14 cellular contexts compared by ENCODE assay signal in the genomic region with DNA sequence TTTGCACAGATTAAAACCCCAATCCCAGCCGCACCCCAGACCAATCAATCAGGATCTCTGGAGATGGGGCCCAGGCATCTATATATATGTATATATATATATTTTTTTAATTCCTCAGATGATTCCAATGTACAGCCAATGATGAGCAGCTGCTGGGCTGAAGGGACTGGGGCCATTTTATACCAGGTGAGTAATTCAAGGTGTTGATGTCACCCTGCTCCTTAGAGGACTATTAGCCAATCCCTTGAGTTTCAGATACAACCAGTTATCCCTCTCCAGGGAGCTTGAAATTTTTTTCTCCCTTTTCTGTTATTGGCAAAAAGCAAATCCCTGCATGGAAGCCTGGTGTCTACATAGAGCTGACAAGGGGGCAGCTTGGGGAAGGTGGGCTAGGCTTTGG. TPM values are rescaled to one million over a fixed set of nuclear protein-coding genes. Genes with fewer than 3 reads are reported as not detected.
DNase-seq lines count a peak whose midpoint lies in the region; ATAC-seq and TF ChIP-seq lines count a peak whose summit lies in the region.
"Had no signal": no experiment of that assay in that cellular context is flagged by ENCODE, and none has a peak within 500 bp of the region (broad histone marks: within the 10 kb centered on the region; RNA-seq: fewer than 3 reads in every experiment).

No MANE protein-coding gene starts in this region.

- H3K27me3 Mint-ChIP-seq in stimulated activated naive CD8-positive, alpha-beta T cell treated with anti-CD3 and anti-CD28 coated beads, Interleukin-15, amount 100 ng/mL, for 72 hours: peaks cover 7% of the 10 kb centered on the region
- peaks cover 0 to 2% of the 10 kb centered on the region in 2 donors for H3K27me3 Mint-ChIP-seq in T-cell
- H3K27me3 Mint-ChIP-seq: activated naive CD4-positive, alpha-beta T cell treated with anti-CD3 and anti-CD28 coated beads, Interleukin-2, amount 50 U/mL, for 24 hours; stimulated activated naive CD8-positive, alpha-beta T cell treated with anti-CD3 and anti-CD28 coated beads, Interleukin-15, Interleukin-2, amounts not matched to agents 100 ng/mL and 50 ng/mL, for 24 hours had no signal

- intact Hi-C loops in colonic mucosa (cut with DNase I): no loop called here

- H3K27ac ChIP-seq in RWPE2 (ENCODE audit: poor library complexity, severe bottlenecking) (peak overlapping the region; percentile 100), colonic mucosa (peak overlapping the region; percentile 53), mesenchymal stem cell (ENCODE audit: low read length, poor library complexity, severe bottlenecking) (peak overlapping the region; percentile 81), subcutaneous abdominal adipose tissue (ENCODE audit: low read depth, low read length) (peak overlapping the region; percentile 27)

- H3K4me3 ChIP-seq in RWPE2 (ENCODE audit: severe bottlenecking): no peak overlapping the region
- no peak overlapping the region for H3K4me3 ChIP-seq in colonic mucosa
- no peak overlapping the region for H3K4me3 ChIP-seq in mesenchymal stem cell (ENCODE audit: insufficient read depth in 1 of 2, low read depth in 1 of 2, low read length in 2 of 2)
- H3K4me3 ChIP-seq in subcutaneous abdominal adipose tissue (ENCODE audit: low read depth in 1 of 5, low read length in 5 of 5): no peak overlapping the region

- peak overlapping the region; percentile 34 to 93 for H3K18ac ChIP-seq in mesenchymal stem cell (ENCODE audit: low read depth in 1 of 2, low read length in 2 of 2)

- no peak overlapping the region for H3K4me3 Mint-ChIP-seq in stimulated activated naive CD8-positive, alpha-beta T cell treated with anti-CD3 and anti-CD28 coated beads, Interleukin-15, amount 100 ng/mL, for 72 hours
- H3K4me3 Mint-ChIP-seq in T-cell: no peak overlapping the region
- H3K4me3 Mint-ChIP-seq: activated naive CD4-positive, alpha-beta T cell treated with anti-CD3 and anti-CD28 coated beads, Interleukin-2, amount 50 U/mL, for 24 hours; CD4-positive, alpha-beta memory T cell; dendritic cell treated with granulocyte-macrophage colony-stimulating factor and Interleukin-4, amounts not matched to agents 40 ng/mL and 50 ng/mL, for 4 days; stimulated activated naive CD8-positive, alpha-beta T cell treated with anti-CD3 and anti-CD28 coated beads, Interleukin-15, Interleukin-2, amounts not matched to agents 100 ng/mL and 50 ng/mL, for 24 hours had no signal

- no peak overlapping the region for H3K23ac ChIP-seq in mesenchymal stem cell (ENCODE audit: low read length in 2 of 2)

- H2BK12ac ChIP-seq in mesenchymal stem cell (ENCODE audit: low read length in 2 of 2): peak overlapping the region; percentile 44 to 99

- no peak overlapping the region for H4K91ac ChIP-seq in mesenchymal stem cell (ENCODE audit: low read length)

- H3K9me3 Mint-ChIP-seq in stimulated activated naive CD8-positive, alpha-beta T cell treated with anti-CD3 and anti-CD28 coated beads, Interleukin-15, amount 100 ng/mL, for 72 hours: no peaks in the 10 kb centered on the region
- no peaks in the 10 kb centered on the region for H3K9me3 Mint-ChIP-seq in T-cell
- H3K9me3 Mint-ChIP-seq: activated naive CD4-positive, alpha-beta T cell treated with anti-CD3 and anti-CD28 coated beads, Interleukin-2, amount 50 U/mL, for 24 hours; CD4-positive, alpha-beta memory T cell; stimulated activated naive CD8-positive, alpha-beta T cell treated with anti-CD3 and anti-CD28 coated beads, Interleukin-15, Interleukin-2, amounts not matched to agents 100 ng/mL and 50 ng/mL, for 24 hours had no signal

- no peak overlapping the region for H4K8ac ChIP-seq in mesenchymal stem cell (ENCODE audit: low read length)

- H3K14ac ChIP-seq in mesenchymal stem cell (ENCODE audit: low read length in 2 of 2): no peak overlapping the region

- H3K4me2 ChIP-seq in mesenchymal stem cell (ENCODE audit: low read length, poor library complexity, severe bottlenecking): no peak overlapping the region

- peak overlapping the region; percentile 50 for H2BK5ac ChIP-seq in mesenchymal stem cell (ENCODE audit: low read depth, low read length, poor library complexity, severe bottlenecking)

- no peaks in the 10 kb centered on the region for H3K36me3 ChIP-seq in RWPE2 (ENCODE audit: low read depth)
- H3K36me3 ChIP-seq in colonic mucosa: no peaks in the 10 kb centered on the region
- no peaks in the 10 kb centered on the region for H3K36me3 ChIP-seq in mesenchymal stem cell (ENCODE audit: control insufficient read depth in 1 of 2, insufficient read depth in 2 of 2, low read depth in 1 of 2, low read length in 2 of 2)
- H3K36me3 ChIP-seq in subcutaneous abdominal adipose tissue (ENCODE audit: control insufficient read depth in 5 of 5, insufficient read depth in 5 of 5, low read length in 5 of 5): no peaks in the 10 kb centered on the region

- no peak overlapping the region for H2AFZ ChIP-seq in mesenchymal stem cell (ENCODE audit: low read depth, low read length)

- H3K79me1 ChIP-seq in mesenchymal stem cell (replicated peaks; ENCODE audit: low read length, poor library complexity, severe bottlenecking): no peaks in the 10 kb centered on the region

- peak overlapping the region; percentile 46 to 95 for H3K4ac ChIP-seq in mesenchymal stem cell (ENCODE audit: low read depth in 1 of 2, low read length in 2 of 2)

- DNase-seq in RWPE2 (ENCODE audit: low spot score) (no peak), colonic mucosa (no peak), mesenchymal stem cell (no peak), T-cell (no peak), GF-D8 (lab: John Stamatoyannopoulos, UW) (no peak)
- DNase-seq in stimulated activated naive CD8-positive, alpha-beta T cell treated with anti-CD3 and anti-CD28 coated beads, Interleukin-15, amount 100 ng/mL, for 72 hours: no peak
- DNase-seq: CD4-positive, alpha-beta memory T cell; posterior cingulate gyrus; SHP77 had no signal

- H3K27ac Mint-ChIP-seq in stimulated activated naive CD8-positive, alpha-beta T cell treated with anti-CD3 and anti-CD28 coated beads, Interleukin-15, amount 100 ng/mL, for 72 hours: no peak overlapping the region
- no peak overlapping the region for H3K27ac Mint-ChIP-seq in T-cell
- H3K27ac Mint-ChIP-seq: activated naive CD4-positive, alpha-beta T cell treated with anti-CD3 and anti-CD28 coated beads, Interleukin-2, amount 50 U/mL, for 24 hours; CD4-positive, alpha-beta memory T cell; dendritic cell treated with granulocyte-macrophage colony-stimulating factor and Interleukin-4, amounts not matched to agents 40 ng/mL and 50 ng/mL, for 4 days; stimulated activated naive CD8-positive, alpha-beta T cell treated with anti-CD3 and anti-CD28 coated beads, Interleukin-15, Interleukin-2, amounts not matched to agents 100 ng/mL and 50 ng/mL, for 24 hours had no signal

- peak; percentile 58 for ATAC-seq in RWPE2 (ENCODE audit: low read depth)
- no peak for ATAC-seq in stimulated activated naive CD8-positive, alpha-beta T cell treated with anti-CD3 and anti-CD28 coated beads, Interleukin-15, amount 100 ng/mL, for 72 hours
- no peak for ATAC-seq in T-cell (replicated peaks in 1 of 4)
- ATAC-seq in GM19463 (IDR thresholded peaks at IDR 0.05; ENCODE audit: unreplicated experiment): no peak

- H3K27me3 ChIP-seq in RWPE2 (ENCODE audit: insufficient read depth, poor library complexity, severe bottlenecking): no peaks in the 10 kb centered on the region
- no peaks in the 10 kb centered on the region for H3K27me3 ChIP-seq in colonic mucosa
- no peaks in the 10 kb centered on the region for H3K27me3 ChIP-seq in mesenchymal stem cell (ENCODE audit: control insufficient read depth in 1 of 2, insufficient read depth in 1 of 2, low read length in 2 of 2)
- H3K27me3 ChIP-seq in subcutaneous abdominal adipose tissue (ENCODE audit: control insufficient read depth in 5 of 5, insufficient read depth in 4 of 5, low read length in 5 of 5): no peaks in the 10 kb centered on the region

- H3K4me1 ChIP-seq in RWPE2 (ENCODE audit: insufficient read depth, poor library complexity, severe bottlenecking) (peaks cover 51% of the 10 kb centered on the region), colonic mucosa (no peaks in the 10 kb centered on the region), mesenchymal stem cell (ENCODE audit: control insufficient read depth, insufficient read depth, low read depth, low read length) (peaks cover 31% of the 10 kb centered on the region), subcutaneous abdominal adipose tissue (ENCODE audit: control insufficient read depth in 5 of 5, insufficient read depth in 5 of 5, low read length in 5 of 5) (peaks cover 0 to 25% (median 9%) of the 10 kb centered on the region in 5 donors)

- POLR2A ChIA-PET in T-cell (lab: Charles Lee): no interaction called here

- no CpG with 5 or more reads among the region's 1 CpG for WGBS in mesenchymal stem cell

- H2AK5ac ChIP-seq in mesenchymal stem cell (ENCODE audit: low read length, severe bottlenecking): peak overlapping the region; percentile 61

- CTCF ChIA-PET in T-cell (lab: Charles Lee): no interaction called here

- H3K9me3 ChIP-seq in RWPE2 (ENCODE audit: severe bottlenecking) (no peaks in the 10 kb centered on the region), colonic mucosa (no peaks in the 10 kb centered on the region), mesenchymal stem cell (ENCODE audit: control insufficient read depth, low read length) (no peaks in the 10 kb centered on the region), subcutaneous abdominal adipose tissue (ENCODE audit: control insufficient read depth in 5 of 5, low read length in 5 of 5) (no peaks in the 10 kb centered on the region)

- H3K36me3 Mint-ChIP-seq in T-cell: no peaks in the 10 kb centered on the region
- H3K36me3 Mint-ChIP-seq: activated naive CD4-positive, alpha-beta T cell treated with anti-CD3 and anti-CD28 coated beads, Interleukin-2, amount 50 U/mL, for 24 hours; CD4-positive, alpha-beta memory T cell had no signal

- H2BK15ac ChIP-seq in mesenchymal stem cell (ENCODE audit: low read depth, poor library complexity, severe bottlenecking): peak overlapping the region; percentile 98

- H3K9ac ChIP-seq in colonic mucosa (ENCODE audit: low read depth in 2 of 2, low read length in 2 of 2): no peak overlapping the region
- peak overlapping the region; percentile 75 for H3K9ac ChIP-seq in mesenchymal stem cell (ENCODE audit: low read length)
- H3K9ac ChIP-seq in subcutaneous abdominal adipose tissue (ENCODE audit: low read length in 5 of 5): no peak overlapping the region

- TF ChIP-seq CTCF in RWPE2 (IDR thresholded peaks at IDR 0.05; ENCODE audit: poor library complexity, severe bottlenecking): no peak
- TF ChIP-seq CTCF in colonic mucosa (IDR thresholded peaks at IDR 0.05): no peak

- H3K4me1 Mint-ChIP-seq in stimulated activated naive CD8-positive, alpha-beta T cell treated with anti-CD3 and anti-CD28 coated beads, Interleukin-15, amount 100 ng/mL, for 72 hours: no peaks in the 10 kb centered on the region
- no peaks in the 10 kb centered on the region for H3K4me1 Mint-ChIP-seq in T-cell
- H3K4me1 Mint-ChIP-seq: activated naive CD4-positive, alpha-beta T cell treated with anti-CD3 and anti-CD28 coated beads, Interleukin-2, amount 50 U/mL, for 24 hours; CD4-positive, alpha-beta memory T cell had no signal

- no peak overlapping the region for H2BK120ac ChIP-seq in mesenchymal stem cell (ENCODE audit: low read depth, low read length)

RNA-seq across cellular contexts. Expression of a gene that starts 59.8 kb away (rescaled TPM):
- total RNA-seq in colonic mucosa (10 to 100 TPM; 44.0 to 54.8 TPM), T-cell (10 to 100 TPM; 30.8 to 44.0 (median 35.2) TPM)
- polyA plus RNA-seq in mesenchymal stem cell (2013, experiment 1 of 2): 212 TPM
- polyA plus RNA-seq in mesenchymal stem cell (2013, experiment 2 of 2): 217 TPM

Comparison
In these comparisons a context has a peak if more than half of its experiments do, and no peak if none do; other contexts are left out.
1. H3K27ac ChIP-seq: peak in every context shown above with its lines; median percentile 100 in RWPE2; 81 in mesenchymal stem cell; 53 in colonic mucosa; 27 in subcutaneous abdominal adipose tissue.